Comparison of ENCODE assay signal across 1 cellular context in genomic region chr5:1167728-1168709, GRCh38.
TF ChIP-seq lines count a peak whose summit lies in the region.

No MANE protein-coding gene starts in this region.

TF ChIP-seq in H1, 55 proteins besides CTCF, POLR2A, EP300 and RAD21:
- TF ChIP-seq GABPA (IDR thresholded peaks at IDR 0.05; ENCODE audit: borderline replicate concordance, insufficient read depth, low read length) (peak; percentile 67; the same call in 1 of the 2 replicates), YY1 (IDR thresholded peaks at IDR 0.05; ENCODE audit: low read depth, low read length) (peak; percentile 26; the same call in 1 of the 2 replicates), RNF2 (IDR thresholded peaks at IDR 0.05; ENCODE audit: borderline replicate concordance, low read depth, low read length, missing control alignments, poor library complexity, severe bottlenecking) (no peak), ATF2 (IDR thresholded peaks at IDR 0.05; ENCODE audit: low read length) (no peak)
